In the genomic region with DNA sequence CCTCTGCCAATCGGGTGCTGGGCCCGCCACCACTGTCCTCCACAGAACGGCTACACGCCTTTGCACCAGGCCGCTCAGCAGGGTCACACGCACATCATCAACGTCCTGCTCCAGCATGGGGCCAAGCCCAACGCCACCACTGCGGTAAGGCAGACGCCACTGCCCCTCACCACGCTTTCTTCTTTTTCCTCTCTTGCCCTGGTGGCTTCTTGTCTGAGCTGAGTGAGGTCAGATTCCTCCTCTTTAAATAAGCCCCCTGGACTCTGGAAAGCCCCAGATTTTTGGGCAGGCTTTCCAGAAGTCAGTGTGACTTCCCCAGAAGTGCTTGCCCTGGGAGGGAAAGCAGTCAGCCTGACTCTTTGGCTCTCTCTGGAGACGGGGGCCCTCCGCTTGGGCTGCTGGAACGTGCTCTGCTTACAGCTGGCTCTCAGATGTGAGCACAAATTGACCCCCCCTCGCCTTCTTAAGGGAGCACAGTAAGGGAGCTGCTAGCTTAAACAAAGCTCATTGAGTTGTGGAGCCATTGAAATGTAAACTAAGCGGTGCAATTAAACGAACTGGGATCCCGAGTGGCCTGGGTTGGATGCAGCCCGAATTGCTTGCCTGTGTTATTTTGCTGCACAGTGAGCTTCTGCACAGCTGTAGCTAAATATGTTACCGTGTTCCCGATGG, we compare ENCODE assay signal across 10 cellular contexts.
DNase-seq lines count a peak whose midpoint lies in the region; ATAC-seq, FAIRE-seq and TF ChIP-seq lines count a peak whose summit lies in the region.
"Had no signal": no experiment of that assay in that cellular context is flagged by ENCODE, and none has a peak within 500 bp of the region (broad histone marks: within the 10 kb centered on the region; RNA-seq: fewer than 3 reads in every experiment).

No MANE protein-coding gene starts in this region.

- POLR2A ChIA-PET in naive thymus-derived CD8-positive, alpha-beta T cell (lab: Charles Lee): no interaction called here

- intact Hi-C loops in sciatic nerve (cut with DNase I): no loop called here

- H3K9me2 ChIP-seq in GM23248 (ENCODE audit: insufficient read depth): no peaks in the 10 kb centered on the region

- H3K4me1 Mint-ChIP-seq in naive thymus-derived CD8-positive, alpha-beta T cell: no peaks in the 10 kb centered on the region

- peak overlapping the region; percentile 90 for H2AFZ ChIP-seq in GM23248

- H3K4me3 ChIP-seq in GM23248 (peak overlapping the region; percentile 64), astrocyte of the spinal cord (ENCODE audit: low read depth, low read length) (no peak overlapping the region)

- H3K4me1 ChIP-seq in GM23248 (ENCODE audit: insufficient read depth): peaks cover 32% of the 10 kb centered on the region

- H3K36me3 Mint-ChIP-seq in naive thymus-derived CD8-positive, alpha-beta T cell: no peaks in the 10 kb centered on the region

- no peak for FAIRE-seq in RCC 7860 (lab: Jason Lieb, UNC)

- no peaks in the 10 kb centered on the region for H3K79me2 ChIP-seq in GM23248 (ENCODE audit: insufficient read depth)

- TF ChIP-seq CTCF in astrocyte of the spinal cord (IDR thresholded peaks at IDR 0.05; ENCODE audit: low read depth, low read length) (no peak), GM20000 (IDR thresholded peaks at IDR 0.05; ENCODE audit: extremely low read depth, missing control alignments) (no peak)

- DNase-seq in GM23248 (peak; percentile 53), astrocyte of the spinal cord (ENCODE audit: low read depth, low spot score) (peak; percentile 66), iPS DF 19.7 (ENCODE audit: low read depth, low spot score) (peak; percentile 85), sciatic nerve (ENCODE audit: low spot score) (peak; percentile 63), GM20000 (ENCODE audit: low spot score) (no peak), RCC 7860 (ENCODE audit: low spot score) (no peak)
- no peak for DNase-seq in naive thymus-derived CD8-positive, alpha-beta T cell
- DNase-seq: DMS53; stimulated activated CD4-positive, alpha-beta T cell treated with anti-CD3 and anti-CD28 coated beads, Interleukin-4, amount 100 ng/mL, for 1 hour had no signal

- no peaks in the 10 kb centered on the region for H3K9me3 Mint-ChIP-seq in naive thymus-derived CD8-positive, alpha-beta T cell

- no peak overlapping the region for H3K27ac Mint-ChIP-seq in naive thymus-derived CD8-positive, alpha-beta T cell

- H3K4me2 ChIP-seq in GM23248 (ENCODE audit: unreplicated experiment): peak overlapping the region; percentile 92

- H3K36me3 ChIP-seq in GM23248 (ENCODE audit: low read depth): no peaks in the 10 kb centered on the region

- peak overlapping the region; percentile 75 for H3K27ac ChIP-seq in GM23248

- H3K4me3 Mint-ChIP-seq in naive thymus-derived CD8-positive, alpha-beta T cell: no peak overlapping the region

- no peaks in the 10 kb centered on the region for H3K9me3 ChIP-seq in GM23248 (ENCODE audit: low read depth)

- H3F3A ChIP-seq in GM23248 (ENCODE audit: insufficient read depth): no peaks in the 10 kb centered on the region

- no peaks in the 10 kb centered on the region for H4K20me1 ChIP-seq in GM23248 (ENCODE audit: insufficient read depth)

- ATAC-seq in sciatic nerve: peak; percentile 75
- ATAC-seq in GM21367 (IDR thresholded peaks at IDR 0.05; ENCODE audit: unreplicated experiment): no peak
- ATAC-seq in naive thymus-derived CD8-positive, alpha-beta T cell: no peak

- 21% methylated on average over 21 of the region's 21 CpGs for WGBS in GM23248 (ENCODE audit: low coverage in 1 of 2, low lambda C conversion rate in 2 of 2, missing lambda C conversion rate in 2 of 2), 2 experiments

- H3K27me3 ChIP-seq in GM23248 (replicated peaks; ENCODE audit: insufficient read depth): no peaks in the 10 kb centered on the region

- peaks cover 0 to 8% (median 5%) of the 10 kb centered on the region in 5 donors for H3K27me3 Mint-ChIP-seq in naive thymus-derived CD8-positive, alpha-beta T cell

- H3K9ac ChIP-seq in GM23248: peak overlapping the region; percentile 78

- in situ Hi-C loops in GM23248 (cut with MboI) (loop anchor here (10.0 kb wide), 1 partner anchor 188 kb away; no protein-coding TSS in a partner anchor), astrocyte of the spinal cord (cut with HindIII; ENCODE audit: low sequenced_read_pairs) (no loop called here)

Comparison
In these comparisons a context has a peak if more than half of its experiments do, and no peak if none do; other contexts are left out.
1. DNase-seq: peak in GM23248 (single experiment), astrocyte of the spinal cord (single experiment), iPS DF 19.7 (single experiment) and sciatic nerve (single experiment); none in GM20000 (single experiment), RCC 7860 (single experiment) and naive thymus-derived CD8-positive, alpha-beta T cell (0 of 10).